Comparison of ENCODE assay signal across 8 cellular contexts in the genomic region with DNA sequence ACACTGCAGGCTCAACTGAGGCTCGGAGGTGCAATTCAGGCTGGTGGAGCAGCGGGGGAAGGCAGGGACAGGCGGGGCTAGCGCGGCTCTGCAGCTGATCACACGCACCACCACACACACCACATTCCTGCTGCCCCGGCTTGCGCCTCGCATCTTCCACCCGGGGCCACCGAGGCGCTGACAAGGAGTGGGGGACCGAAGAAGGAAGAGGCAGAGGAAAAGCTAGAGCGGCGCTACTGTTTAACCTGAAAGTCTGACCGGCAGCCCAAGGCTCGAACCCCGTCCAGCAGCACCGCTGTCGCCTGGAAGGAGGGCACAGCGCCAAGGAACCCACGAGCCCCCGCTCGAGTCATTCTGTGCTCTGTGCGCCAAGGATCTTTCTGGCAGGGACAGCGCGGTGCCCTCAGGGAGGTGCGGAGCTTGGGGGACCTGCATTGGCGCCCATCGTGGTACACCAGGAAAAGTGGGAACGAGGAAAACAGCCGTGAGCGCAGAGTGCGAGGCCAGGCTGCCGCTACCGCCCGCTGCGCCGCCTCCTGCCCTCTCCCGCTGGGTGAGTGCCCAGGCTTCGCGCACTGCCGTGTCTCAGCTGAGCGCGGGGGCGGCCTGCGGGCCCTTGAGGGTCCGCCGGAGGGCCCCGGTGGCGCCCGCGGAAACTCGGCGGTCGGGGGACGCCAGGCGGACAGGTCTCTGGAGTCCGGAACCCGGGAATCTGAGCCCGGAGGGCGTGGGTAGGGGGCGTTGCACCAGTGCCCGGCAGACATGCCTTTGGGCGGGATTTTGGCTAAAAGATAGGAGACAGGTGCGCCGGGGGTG. TPM values are rescaled to one million over a fixed set of nuclear protein-coding genes. Genes with fewer than 3 reads are reported as not detected.
DNase-seq lines count a peak whose midpoint lies in the region; ATAC-seq and TF ChIP-seq lines count a peak whose summit lies in the region.

No MANE protein-coding gene starts in this region.

- intact Hi-C loops in left ventricle myocardium inferior (cut with micrococcal nuclease), result no loop called here
- intact Hi-C loops in psoas muscle (cut with DNase I), result no loop called here

- in situ Hi-C loops in G401 (cut with HindIII; ENCODE audit: low sequenced_read_pairs), result no loop called here
- in situ Hi-C loops in KBM-7 (cut with MboI; ENCODE audit: low pct_unique_long_range_greater_than_20kb, low sequenced_read_pairs), result no loop called here

- H3K4me3 ChIP-seq in left ventricle myocardium inferior (peak overlapping the region; percentile 63), psoas muscle (peak overlapping the region; percentile 64)

- H3K36me3 ChIP-seq in left ventricle myocardium inferior (no peaks in the 10 kb centered on the region), psoas muscle (ENCODE audit: insufficient read depth in 1 of 2, low read depth in 1 of 2) (no peaks in the 10 kb centered on the region)

- H3K9me3 ChIP-seq in left ventricle myocardium inferior (replicated peaks) (no peaks in the 10 kb centered on the region), psoas muscle (no peaks in the 10 kb centered on the region)

- 1% methylated on average over 33 to 67 of the region's 67 CpGs for WGBS in psoas muscle, 3 donors

- DNase-seq in G401 (ENCODE audit: low spot score) (peak; percentile 90), SHP77 treated with DMSO at 0.1 percent for 48 hours (lab: John Stamatoyannopoulos, UW) (peak; percentile 10), left ventricle myocardium inferior (no peak), psoas muscle (peak in 1 of 2 donors; percentile 12), activated gamma-delta T cell (lab: John Stamatoyannopoulos, UW) (no peak), KBM-7 (no peak)

- H3K27ac ChIP-seq in left ventricle myocardium inferior (replicated peaks) (no peak overlapping the region), psoas muscle (no peak overlapping the region)

- no peak for TF ChIP-seq CTCF in left ventricle myocardium inferior (IDR thresholded peaks at IDR 0.05; ENCODE audit: borderline replicate concordance)
- no peak for TF ChIP-seq CTCF in psoas muscle (IDR thresholded peaks at IDR 0.05)

- H3K27me3 ChIP-seq in left ventricle myocardium inferior (ENCODE audit: low read depth) (peaks cover 47% of the 10 kb centered on the region), psoas muscle (ENCODE audit: insufficient read depth in 3 of 3, low read length in 2 of 3) (peaks cover 0 to 32% (median 9%) of the 10 kb centered on the region in 3 donors)

- ATAC-seq in psoas muscle (peak in 3 of 4 donors; percentile 36 to 66 (median 53)), GM18909 (IDR thresholded peaks at IDR 0.05; ENCODE audit: poor library complexity, unreplicated experiment) (no peak), HG02571 (IDR thresholded peaks at IDR 0.05; ENCODE audit: unreplicated experiment) (no peak)

- H3K4me1 ChIP-seq in left ventricle myocardium inferior, result peaks cover 23% of the 10 kb centered on the region
- H3K4me1 ChIP-seq in psoas muscle, result no peaks in the 10 kb centered on the region

RNA-seq across cellular contexts. Expression of a gene that starts 0.9 kb away (rescaled TPM):
- total RNA-seq in G401 (2014; rRNA removed; shearing (Covaris generic)), result not detected in 2 replicates
- 4.2 TPM for total RNA-seq in left ventricle myocardium inferior
- total RNA-seq in psoas muscle, result 1 to 10 TPM in 1 of 4 donors, under 1 TPM in 2, not detected in 1; 0.06 to 1.0 (median 0.54) TPM
- under 1 TPM in 2 of 3 donors, not detected in 1; 0.04 to 0.22 TPM for polyA plus RNA-seq in psoas muscle

Comparison
In these comparisons a context has a peak if more than half of its experiments do, and no peak if none do; other contexts are left out.
1. DNase-seq: peak in G401 (single experiment) and SHP77 treated with DMSO at 0.1 percent for 48 hours (single experiment); none in left ventricle myocardium inferior (single experiment), activated gamma-delta T cell (single experiment) and KBM-7 (single experiment).
2. ATAC-seq: peak in psoas muscle (3 of 4); none in GM18909 (single experiment) and HG02571 (single experiment).